Comparison of ENCODE assay signal across 8 cellular contexts in genomic region chr15:34039506-34040123, GRCh38. TPM values are rescaled to one million over a fixed set of nuclear protein-coding genes. Genes with fewer than 3 reads are reported as not detected.
A peak's percentile ranks its signal among the peaks of the same experiment; 100 is the strongest.
DNase-seq lines count a peak whose midpoint lies in the region; ATAC-seq, FAIRE-seq and TF ChIP-seq lines count a peak whose summit lies in the region.

No MANE protein-coding gene starts in this region.

- H3K27ac ChIP-seq in A549: peak overlapping the region; percentile 98 to 99
- no peak overlapping the region for H3K27ac ChIP-seq in iPS-18a (ENCODE audit: low read length)

- peaks cover 25% of the 10 kb centered on the region for H3K27me3 ChIP-seq in iPS-18a (ENCODE audit: control insufficient read depth, insufficient read depth, low read length)

- WGBS in A549 (ENCODE audit: missing lambda C conversion rate): 43% methylated on average over 7 of the region's 7 CpGs

- H3K4me2 ChIP-seq in A549: peak overlapping the region; percentile 78

- H3K9me3 Mint-ChIP-seq in activated T-helper 17 cell treated with anti-CD3 and anti-CD28 coated beads, Interleukin-2, amount 50 U/mL, for 72 hours: no peaks in the 10 kb centered on the region

- H3K9me3 ChIP-seq in A549 (no peaks in the 10 kb centered on the region), iPS-18a (ENCODE audit: control insufficient read depth, low read depth, low read length) (no peaks in the 10 kb centered on the region)

- no peak for TF ChIP-seq POLR2A in A549 (IDR thresholded peaks at IDR 0.05; ENCODE audit: low read length)

- H3K4me3 ChIP-seq in A549 (peak overlapping the region; percentile 86), iPS-18a (ENCODE audit: low read length) (peak overlapping the region; percentile 77)

- no peak for TF ChIP-seq RAD21 in A549 (conservative IDR thresholded peaks at IDR 0.05 in 1 of 2, IDR thresholded peaks at IDR 0.05 in 1 of 2)

- POLR2A ChIA-PET in A549 (lab: Yijun Ruan, JAX): interaction anchor here (1.0 kb wide), 1 partner anchor 8 kb away, joined by 5 read pairs; no protein-coding TSS in a partner anchor

- H3K4me1 ChIP-seq in A549 (peaks cover 6% of the 10 kb centered on the region; the same call in 2 of the 3 replicates), iPS-18a (ENCODE audit: control insufficient read depth, low read depth, low read length) (peaks cover 8% of the 10 kb centered on the region)

- peak overlapping the region; percentile 58 for H3K9ac ChIP-seq in iPS-18a (ENCODE audit: low read length)

- H3K36me3 ChIP-seq in iPS-18a (ENCODE audit: control insufficient read depth, low read depth, low read length): no peaks in the 10 kb centered on the region

- no peak for DNase-seq in A549 (ENCODE audit: low read depth in 1 of 2, low spot score in 1 of 2)
- no peak for DNase-seq in GM18507 (ENCODE audit: extremely low spot score, insufficient read length, low read depth)
- peak; percentile 14 to 33 for DNase-seq in Kasumi-1 (lab: John Stamatoyannopoulos, UW)
- DNase-seq in stimulated activated CD4-positive, alpha-beta T cell treated with anti-CD3 and anti-CD28 coated beads, Interleukin-1b, Interleukin-23, amount 100 ng/mL, for 4 hours (ENCODE audit: low read depth in 2 of 2): peak; percentile 23 to 25
- DNase-seq in left lobe of liver (ENCODE audit: low spot score): no peak
- no peak for DNase-seq in NCI-H1105 treated with DMSO at 0.1 percent for 48 hours (lab: John Stamatoyannopoulos, UW)

- ATAC-seq in A549 (no peak), left lobe of liver (no peak)
- ATAC-seq in activated T-helper 17 cell treated with anti-CD3 and anti-CD28 coated beads, Interleukin-2, amount 50 U/mL, for 72 hours (replicated peaks): peak; percentile 77

- TF ChIP-seq EP300 in A549 (IDR thresholded peaks at IDR 0.05): no peak

- peak overlapping the region; percentile 79 for H3K4me3 Mint-ChIP-seq in activated T-helper 17 cell treated with anti-CD3 and anti-CD28 coated beads, Interleukin-2, amount 50 U/mL, for 72 hours

- CTCF ChIA-PET in A549 (lab: Yijun Ruan, JAX): interaction anchor here (0.6 to 1.8 kb wide), 6 partner anchors 10 to 170 kb away, joined by 3 to 5 read pairs (median 4); partner anchors contain the start of gene KATNBL1

- no peaks in the 10 kb centered on the region for H3K27me3 Mint-ChIP-seq in activated T-helper 17 cell treated with anti-CD3 and anti-CD28 coated beads, Interleukin-2, amount 50 U/mL, for 72 hours

- TF ChIP-seq CTCF in A549 (IDR thresholded peaks at IDR 0.05): no peak

- FAIRE-seq in A549 (lab: Jason Lieb, UNC) (no peak), GM18507 (lab: Jason Lieb, UNC) (peak; percentile 78)

- peak overlapping the region; percentile 91 for H3K27ac Mint-ChIP-seq in activated T-helper 17 cell treated with anti-CD3 and anti-CD28 coated beads, Interleukin-2, amount 50 U/mL, for 72 hours

- no peaks in the 10 kb centered on the region for H3K36me3 Mint-ChIP-seq in activated T-helper 17 cell treated with anti-CD3 and anti-CD28 coated beads, Interleukin-2, amount 50 U/mL, for 72 hours (ENCODE audit: low read depth)

- peaks cover 18% of the 10 kb centered on the region for H3K4me1 Mint-ChIP-seq in activated T-helper 17 cell treated with anti-CD3 and anti-CD28 coated beads, Interleukin-2, amount 50 U/mL, for 72 hours

TF ChIP-seq in A549, 52 proteins besides CTCF, POLR2A, EP300 and RAD21:
- no peak for TF ChIP-seq ELK1 (IDR thresholded peaks at IDR 0.05; ENCODE audit: low read depth, low read length)
- TF ChIP-seq CHD2 (IDR thresholded peaks at IDR 0.05; ENCODE audit: low read length, partially characterized antibody): no peak
- TF ChIP-seq MAFK (IDR thresholded peaks at IDR 0.05; ENCODE audit: partially characterized antibody): peak; percentile 20
- TF ChIP-seq E2F6 (IDR thresholded peaks at IDR 0.05; ENCODE audit: borderline replicate concordance, low read depth): 0 out of 2 replicates have a peak, but pooled peaks have one; percentile 40
- TF ChIP-seq RFX5 (IDR thresholded peaks at IDR 0.05): no peak
- no peak for TF ChIP-seq KDM1A (IDR thresholded peaks at IDR 0.05; ENCODE audit: low read depth)
- TF ChIP-seq CHD4 (IDR thresholded peaks at IDR 0.05; ENCODE audit: borderline replicate concordance): no peak
- no peak for TF ChIP-seq GATA3 (IDR thresholded peaks at IDR 0.05; ENCODE audit: borderline replicate concordance)
- no peak for TF ChIP-seq KDM5A (IDR thresholded peaks at IDR 0.05)
- no peak for TF ChIP-seq BHLHE40 (IDR thresholded peaks at IDR 0.05; ENCODE audit: low read depth, low read length)
- no peak for TF ChIP-seq NPAS2 (CRISPR knock-in tag; IDR thresholded peaks at IDR 0.05; ENCODE audit: borderline replicate concordance)
- no peak for TF ChIP-seq POLR2AphosphoS2 (conservative IDR thresholded peaks at IDR 0.05; ENCODE audit: low read length)
- peak; percentile 20; the same call in 1 of the 2 replicates for TF ChIP-seq USF2 (IDR thresholded peaks at IDR 0.05)
- TF ChIP-seq FOXS1 (CRISPR knock-in tag; IDR thresholded peaks at IDR 0.05): no peak
- no peak; the same call in 1 of the 2 replicates for TF ChIP-seq MAX (IDR thresholded peaks at IDR 0.05)
- TF ChIP-seq JUN (IDR thresholded peaks at IDR 0.05): no peak
- TF ChIP-seq MYC (IDR thresholded peaks at IDR 0.05; ENCODE audit: borderline replicate concordance, low read length): no peak
- TF ChIP-seq REST (IDR thresholded peaks at IDR 0.05): no peak
- TF ChIP-seq HOXB5 (CRISPR knock-in tag; IDR thresholded peaks at IDR 0.05): no peak

RNA-seq across cellular contexts. Expression of gene AVEN, which starts 0.6 kb away (rescaled TPM):
- polyA plus RNA-seq in A549 (2011; rRNA removed) (27.2 and 29.3 TPM in 2 replicates), A549 (2017; fragmentation: RNase III; extraction: RNeasy Plus Mini Kit Qiagen cat#74134 plus additional on column Dnase treatment) (23.8 to 26.2 TPM (median 25.3 TPM) in 3 replicates)
- 8.0 and 8.5 TPM in 2 replicates for polyA plus RNA-seq in A549 (2012; cell fraction: cytosol; rRNA removed)
- 2.7 and 3.6 TPM in 2 replicates for polyA plus RNA-seq in A549 (2012; cell fraction: nucleus; rRNA removed)
- polyA minus RNA-seq in A549 (2011; rRNA and poly(A)+ RNA removed): 5.4 and 8.2 TPM in 2 replicates
- total RNA-seq in activated T-helper 17 cell treated with anti-CD3 and anti-CD28 coated beads, Interleukin-2, amount 50 U/mL, for 72 hours: 10 to 100 TPM; 10.7 to 17.5 TPM
- 8.9 TPM for total RNA-seq in left lobe of liver

Comparison
In these comparisons a context has a peak if more than half of its experiments do, and no peak if none do; other contexts are left out.
1. DNase-seq: peak in Kasumi-1 (2 of 2) and stimulated activated CD4-positive, alpha-beta T cell treated with anti-CD3 and anti-CD28 coated beads, Interleukin-1b, Interleukin-23, amount 100 ng/mL, for 4 hours (2 of 2); none in A549 (0 of 2), GM18507 (single experiment), left lobe of liver (single experiment) and NCI-H1105 treated with DMSO at 0.1 percent for 48 hours (single experiment).